Comparison of ENCODE assay signal across 9 cellular contexts in the genomic region with DNA sequence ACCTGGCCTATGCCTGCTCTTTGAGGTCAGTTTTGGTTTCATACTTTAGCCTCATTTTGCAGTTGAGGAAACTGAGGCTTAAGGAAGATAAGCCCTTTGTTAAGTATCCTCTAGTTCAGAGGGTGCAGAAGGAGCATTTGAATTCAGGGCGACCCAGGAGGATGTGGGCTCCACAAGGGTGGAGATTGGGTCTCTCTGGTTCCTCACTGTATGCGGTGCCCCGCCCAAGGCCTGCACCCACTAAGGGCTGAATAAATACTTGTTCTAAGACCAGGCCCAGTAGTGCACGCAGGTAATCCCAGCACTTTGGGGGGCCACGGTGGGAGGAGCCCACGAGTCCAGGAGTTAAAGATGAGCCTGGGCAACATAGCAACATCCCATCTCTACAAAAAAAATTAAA. TPM values are rescaled to one million over a fixed set of nuclear protein-coding genes. Genes with fewer than 3 reads are reported as not detected.
A peak's percentile ranks its signal among the peaks of the same experiment; 100 is the strongest.
DNase-seq lines count a peak whose midpoint lies in the region; ATAC-seq, FAIRE-seq and TF ChIP-seq lines count a peak whose summit lies in the region.
"Had no signal": no experiment of that assay in that cellular context is flagged by ENCODE, and none has a peak within 500 bp of the region (broad histone marks: within the 10 kb centered on the region; RNA-seq: fewer than 3 reads in every experiment).

No MANE protein-coding gene starts in this region.

- H3K27ac Mint-ChIP-seq in activated CD4-positive, alpha-beta T cell treated with anti-CD3 and anti-CD28 coated beads, Interleukin-2, amount 10 ng/mL, durations not matched to agents 7 days and 5 days = peak overlapping the region; percentile 90
- H3K27ac Mint-ChIP-seq in astrocyte (ENCODE audit: unreplicated experiment) = no peak overlapping the region

- peaks cover 19% of the 10 kb centered on the region for H3K79me2 ChIP-seq in astrocyte (ENCODE audit: insufficient read depth, low read length)

- H3K4me1 ChIP-seq in astrocyte (ENCODE audit: insufficient read depth, low read length) = peaks cover 5% of the 10 kb centered on the region
- H3K4me1 ChIP-seq in lower lobe of right lung = peaks cover 36% of the 10 kb centered on the region
- H3K4me1 ChIP-seq in subcutaneous abdominal adipose tissue (ENCODE audit: control insufficient read depth in 5 of 5, insufficient read depth in 5 of 5, low read length in 5 of 5) = peaks cover 5 to 21% (median 15%) of the 10 kb centered on the region in 5 donors

- H4K20me1 ChIP-seq in astrocyte (ENCODE audit: insufficient read depth, low read length) = peaks cover 11% of the 10 kb centered on the region

- intact Hi-C loops in lower lobe of right lung (cut with DNase I) = no loop called here

- ATAC-seq in lower lobe of right lung = peak; percentile 39 to 48
- no peak for ATAC-seq in HG03196 (IDR thresholded peaks at IDR 0.05; ENCODE audit: unreplicated experiment)

- H3K27me3 Mint-ChIP-seq in activated CD4-positive, alpha-beta T cell treated with anti-CD3 and anti-CD28 coated beads, Interleukin-2, amount 10 ng/mL, durations not matched to agents 7 days and 5 days = no peaks in the 10 kb centered on the region
- H3K27me3 Mint-ChIP-seq in astrocyte (ENCODE audit: low read depth, unreplicated experiment) = no peaks in the 10 kb centered on the region

- no peak for TF ChIP-seq CTCF in astrocyte (IDR thresholded peaks at IDR 0.05; ENCODE audit: insufficient read depth, low read depth, low read length)
- TF ChIP-seq CTCF in lower lobe of right lung (IDR thresholded peaks at IDR 0.05) = no peak
- TF ChIP-seq CTCF in GM13977 (IDR thresholded peaks at IDR 0.05; ENCODE audit: extremely low read depth, insufficient read depth, missing control alignments) = no peak

- H3K27me3 ChIP-seq in astrocyte (ENCODE audit: insufficient read depth, low read length) = no peaks in the 10 kb centered on the region
- H3K27me3 ChIP-seq in lower lobe of right lung (ENCODE audit: low read depth) = no peaks in the 10 kb centered on the region
- H3K27me3 ChIP-seq in subcutaneous abdominal adipose tissue (ENCODE audit: control insufficient read depth in 5 of 5, insufficient read depth in 4 of 5, low read length in 5 of 5) = no peaks in the 10 kb centered on the region

- peak overlapping the region; percentile 47 for H3K4me3 Mint-ChIP-seq in activated CD4-positive, alpha-beta T cell treated with anti-CD3 and anti-CD28 coated beads, Interleukin-2, amount 10 ng/mL, durations not matched to agents 7 days and 5 days
- H3K4me3 Mint-ChIP-seq in astrocyte (ENCODE audit: unreplicated experiment) = peak overlapping the region; percentile 80

- H3K9ac ChIP-seq in astrocyte (ENCODE audit: low read length) = peak overlapping the region; percentile 81
- H3K9ac ChIP-seq in subcutaneous abdominal adipose tissue (ENCODE audit: low read length in 5 of 5) = no peak overlapping the region

- H3K4me2 ChIP-seq in astrocyte (ENCODE audit: low read length) = peak overlapping the region; percentile 94

- H3K36me3 ChIP-seq in astrocyte (ENCODE audit: insufficient read depth, low read length) (no peaks in the 10 kb centered on the region), lower lobe of right lung (peaks cover 33% of the 10 kb centered on the region), subcutaneous abdominal adipose tissue (ENCODE audit: control insufficient read depth in 5 of 5, insufficient read depth in 5 of 5, low read length in 5 of 5) (peaks cover 0 to 23% (median 15%) of the 10 kb centered on the region in 5 donors)

- H3K27ac ChIP-seq in astrocyte (ENCODE audit: low read depth, low read length) (no peak overlapping the region), lower lobe of right lung (peak overlapping the region; percentile 90), subcutaneous abdominal adipose tissue (ENCODE audit: low read depth, low read length) (no peak overlapping the region)

- POLR2A ChIA-PET in activated CD4-positive, alpha-beta T cell treated with anti-CD3 and anti-CD28 coated beads, Interleukin-2, amount 10 ng/mL, durations not matched to agents 7 days and 5 days (lab: Charles Lee) = no interaction called here

- H3K4me3 ChIP-seq in astrocyte (ENCODE audit: insufficient read depth, low read depth, low read length) (no peak overlapping the region), lower lobe of right lung (peak overlapping the region; percentile 71), subcutaneous abdominal adipose tissue (ENCODE audit: low read depth in 1 of 5, low read length in 5 of 5) (peak overlapping the region in 4 of 5 donors; percentile 59 to 68 (median 68))

- DNase-seq in activated CD4-positive, alpha-beta T cell treated with anti-CD3 and anti-CD28 coated beads, Interleukin-2, amount 10 ng/mL, durations not matched to agents 7 days and 5 days = peak; percentile 62
- no peak for DNase-seq in activated CD4-positive, alpha-beta T cell treated with anti-CD3 and anti-CD28 coated beads for 4 hours
- DNase-seq in astrocyte (ENCODE audit: low read depth) = no peak
- no peak for DNase-seq in lower lobe of right lung
- DNase-seq in SKM-1 (lab: John Stamatoyannopoulos, UW; ENCODE audit: unreplicated experiment) = no peak
- no peak for DNase-seq in GM13977 (ENCODE audit: low spot score)
- DNase-seq: KG1 had no signal

- in situ Hi-C loops in GM13977 (cut with MboI; ENCODE audit: low pct_unique_long_range_greater_than_20kb, low sequenced_read_pairs, unreplicated experiment) = no loop called here

- CTCF ChIA-PET in activated CD4-positive, alpha-beta T cell treated with anti-CD3 and anti-CD28 coated beads, Interleukin-2, amount 10 ng/mL, durations not matched to agents 7 days and 5 days (lab: Charles Lee) = interaction anchor here (0.6 kb wide), 1 partner anchor 33 kb away, joined by 5 read pairs; no protein-coding TSS in a partner anchor

- H3K9me3 ChIP-seq in astrocyte (ENCODE audit: insufficient read depth, low read depth, low read length) (no peaks in the 10 kb centered on the region), lower lobe of right lung (no peaks in the 10 kb centered on the region), subcutaneous abdominal adipose tissue (ENCODE audit: control insufficient read depth in 5 of 5, low read length in 5 of 5) (no peaks in the 10 kb centered on the region)

- peaks cover 44% of the 10 kb centered on the region for H3K4me1 Mint-ChIP-seq in activated CD4-positive, alpha-beta T cell treated with anti-CD3 and anti-CD28 coated beads, Interleukin-2, amount 10 ng/mL, durations not matched to agents 7 days and 5 days
- H3K4me1 Mint-ChIP-seq in astrocyte (ENCODE audit: low read depth, unreplicated experiment) = peaks cover 1% of the 10 kb centered on the region

- H3K9me3 Mint-ChIP-seq in activated CD4-positive, alpha-beta T cell treated with anti-CD3 and anti-CD28 coated beads, Interleukin-2, amount 10 ng/mL, durations not matched to agents 7 days and 5 days = no peaks in the 10 kb centered on the region
- no peaks in the 10 kb centered on the region for H3K9me3 Mint-ChIP-seq in astrocyte (ENCODE audit: unreplicated experiment)

- no peak for FAIRE-seq in astrocyte (lab: Jason Lieb, UNC)

- H3K36me3 Mint-ChIP-seq in activated CD4-positive, alpha-beta T cell treated with anti-CD3 and anti-CD28 coated beads, Interleukin-2, amount 10 ng/mL, durations not matched to agents 7 days and 5 days (ENCODE audit: low read depth) = peaks cover 27% of the 10 kb centered on the region
- peaks cover 9% of the 10 kb centered on the region for H3K36me3 Mint-ChIP-seq in astrocyte (ENCODE audit: low read depth, unreplicated experiment)

- no peak overlapping the region for H2AFZ ChIP-seq in astrocyte (ENCODE audit: low read depth, low read length)

RNA-seq across cellular contexts. Expression of a gene that starts 0.8 kb away (rescaled TPM):
- 100 to 1,000 TPM; 162 to 189 TPM for total RNA-seq in activated CD4-positive, alpha-beta T cell treated with anti-CD3 and anti-CD28 coated beads, Interleukin-2, amount 10 ng/mL, durations not matched to agents 7 days and 5 days
- total RNA-seq in astrocyte = 91.6 and 94.5 TPM in 2 replicates
- 256 TPM for total RNA-seq in lower lobe of right lung

RNA-seq across cellular contexts. Expression of a gene that starts 29.6 kb away (rescaled TPM):
- 100 to 1,000 TPM; 385 to 389 TPM for total RNA-seq in activated CD4-positive, alpha-beta T cell treated with anti-CD3 and anti-CD28 coated beads, Interleukin-2, amount 10 ng/mL, durations not matched to agents 7 days and 5 days
- 228 and 244 TPM in 2 replicates for total RNA-seq in astrocyte
- total RNA-seq in lower lobe of right lung = 175 TPM

RNA-seq across cellular contexts. Expression of a gene that starts 37.5 kb away (rescaled TPM):
- not detected for total RNA-seq in activated CD4-positive, alpha-beta T cell treated with anti-CD3 and anti-CD28 coated beads, Interleukin-2, amount 10 ng/mL, durations not matched to agents 7 days and 5 days
- total RNA-seq in astrocyte (1.7 and 4.5 TPM in 2 replicates), lower lobe of right lung (36.9 TPM)

RNA-seq across cellular contexts. Expression of a gene that starts 55.8 kb away (rescaled TPM):
- 10 to 100 TPM; 78.6 to 88.9 TPM for total RNA-seq in activated CD4-positive, alpha-beta T cell treated with anti-CD3 and anti-CD28 coated beads, Interleukin-2, amount 10 ng/mL, durations not matched to agents 7 days and 5 days
- 5.4 and 6.1 TPM in 2 replicates for total RNA-seq in astrocyte
- 13.1 TPM for total RNA-seq in lower lobe of right lung

RNA-seq across cellular contexts. Expression of a gene that starts 58.8 kb away (rescaled TPM):
- total RNA-seq in activated CD4-positive, alpha-beta T cell treated with anti-CD3 and anti-CD28 coated beads, Interleukin-2, amount 10 ng/mL, durations not matched to agents 7 days and 5 days = 10 to 100 TPM; 68.1 to 78.4 TPM
- total RNA-seq in astrocyte (14.1 and 15.9 TPM in 2 replicates), lower lobe of right lung (25.2 TPM)
